In genomic region chr10:28681928-28682750, GRCh38 we compare ENCODE assay signal across 18 cellular contexts. TPM values are rescaled to one million over a fixed set of nuclear protein-coding genes. Genes with fewer than 3 reads are reported as not detected.
DNase-seq lines count a peak whose midpoint lies in the region; ATAC-seq, FAIRE-seq and TF ChIP-seq lines count a peak whose summit lies in the region.
"Had no signal": no experiment of that assay in that cellular context is flagged by ENCODE, and none has a peak within 500 bp of the region (broad histone marks: within the 10 kb centered on the region; RNA-seq: fewer than 3 reads in every experiment).

No MANE protein-coding gene starts in this region.

- DNase-seq in A549 (ENCODE audit: low read depth in 1 of 2, low spot score in 1 of 2) (no peak), mesendoderm (no peak), retina (no peak), OCI-M2 (lab: John Stamatoyannopoulos, UW; ENCODE audit: unreplicated experiment) (no peak), HK-2 (ENCODE audit: unreplicated experiment) (no peak)
- no peak for DNase-seq in activated CD4-positive, alpha-beta T cell treated with anti-CD3 and anti-CD28 coated beads for 48 hours
- DNase-seq: activated B cell treated with CpG ODN at 0.5 μM for 24 hours; activated naive CD8-positive, alpha-beta T cell treated with anti-CD3 and anti-CD28 coated beads, Interleukin-2, amount 10 ng/mL, durations not matched to agents 7 days and 5 days; KG1; NCI-H1105; stimulated activated CD4-positive, alpha-beta T cell treated with anti-CD3 and anti-CD28 coated beads, Interleukin-1b, Interleukin-23, amount 100 ng/mL, for 48 hours; SW 1271 had no signal

- H3K79me2 ChIP-seq in mesendoderm (ENCODE audit: control insufficient read depth, insufficient read depth, low read length) = peaks cover 59% of the 10 kb centered on the region

- H3K27ac ChIP-seq in A549 (no peak overlapping the region), HUES6 (ENCODE audit: low read depth, low read length) (no peak overlapping the region), mesendoderm (ENCODE audit: low read depth, low read length) (no peak overlapping the region)
- H3K27ac ChIP-seq: HL-60 had no signal

- H3K4ac ChIP-seq in mesendoderm (ENCODE audit: low read depth, low read length) = no peak overlapping the region

- peaks cover 63% of the 10 kb centered on the region for H3K4me1 Mint-ChIP-seq in brain

- peak overlapping the region; percentile 91 for H3K9ac ChIP-seq in HUES6 (ENCODE audit: low read length)
- peak overlapping the region; percentile 28 for H3K9ac ChIP-seq in mesendoderm (ENCODE audit: low read length)

- no peak overlapping the region for H3K23ac ChIP-seq in mesendoderm (ENCODE audit: low read length)

- no peak for TF ChIP-seq EP300 in A549 (IDR thresholded peaks at IDR 0.05)

- H3K9me3 Mint-ChIP-seq in brain = no peaks in the 10 kb centered on the region
- H3K9me3 Mint-ChIP-seq: activated B cell treated with CpG ODN at 0.5 μM for 24 hours; activated naive CD8-positive, alpha-beta T cell treated with anti-CD3 and anti-CD28 coated beads, Interleukin-2, amount 10 ng/mL, durations not matched to agents 7 days and 5 days had no signal

- no peak overlapping the region for H2BK15ac ChIP-seq in mesendoderm (replicated peaks; ENCODE audit: low read depth)

- H3K4me3 Mint-ChIP-seq in brain = peak overlapping the region in 4 of 5 experiments; percentile 34 to 96 (median 92)
- H3K4me3 Mint-ChIP-seq: activated B cell treated with CpG ODN at 0.5 μM for 24 hours; activated naive CD8-positive, alpha-beta T cell treated with anti-CD3 and anti-CD28 coated beads, Interleukin-2, amount 10 ng/mL, durations not matched to agents 7 days and 5 days had no signal

- peak overlapping the region; percentile 95; the same call in 2 of the 3 replicates for H3K4me2 ChIP-seq in A549
- H3K4me2 ChIP-seq in mesendoderm (ENCODE audit: low read length) = peak overlapping the region; percentile 41

- TF ChIP-seq POLR2A in A549 (IDR thresholded peaks at IDR 0.05; ENCODE audit: low read length) = no peak

- CTCF ChIA-PET in A549 (lab: Yijun Ruan, JAX) = interaction anchor here (1.2 to 4.9 kb wide), 7 partner anchors 8 to 622 kb away, joined by 3 to 27 read pairs (median 7); no protein-coding TSS in a partner anchor

- H3K27me3 ChIP-seq in HUES6 (ENCODE audit: control insufficient read depth, insufficient read depth, low read length) (no peaks in the 10 kb centered on the region), mesendoderm (ENCODE audit: insufficient read depth, low read length, poor library complexity) (no peaks in the 10 kb centered on the region)
- H3K27me3 ChIP-seq: breast epithelium had no signal

- POLR2A ChIA-PET in A549 (lab: Yijun Ruan, JAX) = interaction anchor here (0.6 to 1.2 kb wide), 2 partner anchors 205 to 257 kb away, joined by 3 to 4 read pairs; no protein-coding TSS in a partner anchor

- peaks cover 6% of the 10 kb centered on the region for H3K36me3 Mint-ChIP-seq in brain
- H3K36me3 Mint-ChIP-seq: activated naive CD8-positive, alpha-beta T cell treated with anti-CD3 and anti-CD28 coated beads, Interleukin-2, amount 10 ng/mL, durations not matched to agents 7 days and 5 days had no signal

- H3K36me3 ChIP-seq in HUES6 (ENCODE audit: control insufficient read depth, insufficient read depth, low read length) = peaks cover 57% of the 10 kb centered on the region
- H3K36me3 ChIP-seq in mesendoderm (ENCODE audit: control insufficient read depth, insufficient read depth, low read length) = peaks cover 14% of the 10 kb centered on the region
- H3K36me3 ChIP-seq: breast epithelium had no signal

- H2AK5ac ChIP-seq in mesendoderm (ENCODE audit: low read length) = no peak overlapping the region

- 90% methylated on average over 14 of the region's 14 CpGs for WGBS in A549 (ENCODE audit: missing lambda C conversion rate)
- WGBS in mesendoderm (ENCODE audit: extremely low coverage, insufficient coverage, low lambda C conversion rate) = no CpG with 5 or more reads among the region's 14 CpGs

- no peak overlapping the region for H4K5ac ChIP-seq in mesendoderm (ENCODE audit: low read length)

- ATAC-seq in A549 = no peak
- ATAC-seq: sciatic nerve had no signal

- H3K18ac ChIP-seq in mesendoderm (ENCODE audit: low read length) = no peak overlapping the region

- peak overlapping the region; percentile 32 for H3K56ac ChIP-seq in mesendoderm (ENCODE audit: low read length)

- H3K4me1 ChIP-seq in A549 (peaks cover 48% of the 10 kb centered on the region), HUES6 (ENCODE audit: control insufficient read depth, insufficient read depth, low read length) (peaks cover 36% of the 10 kb centered on the region), mesendoderm (ENCODE audit: control insufficient read depth, low read depth, low read length) (peaks cover 10% of the 10 kb centered on the region)
- H3K4me1 ChIP-seq: breast epithelium had no signal

- no peak overlapping the region for H2BK5ac ChIP-seq in mesendoderm (ENCODE audit: low read length)

- H3K79me1 ChIP-seq in mesendoderm (ENCODE audit: low read length) = no peaks in the 10 kb centered on the region

- H3K27ac Mint-ChIP-seq in brain = peak overlapping the region in 1 of 5 experiments; percentile 92
- H3K27ac Mint-ChIP-seq: activated B cell treated with CpG ODN at 0.5 μM for 24 hours; activated naive CD8-positive, alpha-beta T cell treated with anti-CD3 and anti-CD28 coated beads, Interleukin-2, amount 10 ng/mL, durations not matched to agents 7 days and 5 days had no signal

- H2BK120ac ChIP-seq in mesendoderm (ENCODE audit: low read depth, low read length) = no peak overlapping the region

- no peak overlapping the region for H4K8ac ChIP-seq in mesendoderm (ENCODE audit: low read depth, low read length)

- no peak overlapping the region for H3K4me3 ChIP-seq in A549
- H3K4me3 ChIP-seq in HUES6 (ENCODE audit: low read depth, low read length) = peak overlapping the region; percentile 100; the same call in 1 of the 2 replicates
- H3K4me3 ChIP-seq in mesendoderm (ENCODE audit: low read length) = peak overlapping the region; percentile 10

- TF ChIP-seq CTCF in A549 (IDR thresholded peaks at IDR 0.05) = no peak
- TF ChIP-seq CTCF in brain (conservative IDR thresholded peaks at IDR 0.05) = no peak

- FAIRE-seq in A549 (lab: Jason Lieb, UNC) = no peak
- FAIRE-seq: keratinocyte had no signal

- TF ChIP-seq RAD21 in A549 (conservative IDR thresholded peaks at IDR 0.05 in 1 of 2, IDR thresholded peaks at IDR 0.05 in 1 of 2) = no peak

- H3K27me3 Mint-ChIP-seq in brain = peaks cover 51% of the 10 kb centered on the region

- H3K9me3 ChIP-seq in A549 = no peaks in the 10 kb centered on the region
- no peaks in the 10 kb centered on the region for H3K9me3 ChIP-seq in HUES6 (ENCODE audit: control insufficient read depth, insufficient read depth, low read depth, low read length)
- H3K9me3 ChIP-seq: breast epithelium had no signal

TF ChIP-seq in A549, 52 proteins besides CTCF, POLR2A, EP300 and RAD21:
- no peak for TF ChIP-seq KDM5A (IDR thresholded peaks at IDR 0.05)
- no peak for TF ChIP-seq PBX3 (IDR thresholded peaks at IDR 0.05)
- TF ChIP-seq RCOR1 (IDR thresholded peaks at IDR 0.05; ENCODE audit: low read depth, low read length) = no peak
- TF ChIP-seq TP53 (CRISPR knock-in tag; IDR thresholded peaks at IDR 0.05) = no peak
- no peak for TF ChIP-seq PHF8 (IDR thresholded peaks at IDR 0.05; ENCODE audit: borderline replicate concordance, low read depth)
- TF ChIP-seq BCL3 (IDR thresholded peaks at IDR 0.05) = no peak
- no peak for TF ChIP-seq HOXB13 (CRISPR knock-in tag; IDR thresholded peaks at IDR 0.05; ENCODE audit: low read depth)
- no peak for TF ChIP-seq JUNB (IDR thresholded peaks at IDR 0.05)
- no peak for TF ChIP-seq CBX8 (IDR thresholded peaks at IDR 0.05)
- TF ChIP-seq MYC (IDR thresholded peaks at IDR 0.05; ENCODE audit: borderline replicate concordance, low read length) = no peak
- no peak for TF ChIP-seq FOSB (CRISPR knock-in tag; IDR thresholded peaks at IDR 0.05)
- TF ChIP-seq, protein P1, sequence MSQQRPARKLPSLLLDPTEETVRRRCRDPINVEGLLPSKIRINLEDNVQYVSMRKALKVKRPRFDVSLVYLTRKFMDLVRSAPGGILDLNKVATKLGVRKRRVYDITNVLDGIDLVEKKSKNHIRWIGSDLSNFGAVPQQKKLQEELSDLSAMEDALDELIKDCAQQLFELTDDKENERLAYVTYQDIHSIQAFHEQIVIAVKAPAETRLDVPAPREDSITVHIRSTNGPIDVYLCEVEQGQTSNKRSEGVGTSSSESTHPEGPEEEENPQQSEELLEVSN (IDR thresholded peaks at IDR 0.05; ENCODE audit: borderline replicate concordance, low read depth) = no peak
- no peak for TF ChIP-seq KDM1A (IDR thresholded peaks at IDR 0.05; ENCODE audit: low read depth)
- no peak for TF ChIP-seq RNF2 (IDR thresholded peaks at IDR 0.05; ENCODE audit: borderline replicate concordance, low read depth)
- TF ChIP-seq EHMT2 (IDR thresholded peaks at IDR 0.05; ENCODE audit: low read depth) = no peak
TF ChIP-seq in A549: peak in this region for 0.

RNA-seq across cellular contexts. Expression of gene BAMBI, which starts 4.8 kb away (rescaled TPM):
- 40.5 and 60.8 TPM in 2 replicates for polyA plus RNA-seq in A549 (2011; rRNA removed)
- polyA plus RNA-seq in A549 (2012; cell fraction: cytosol; rRNA removed) = 20.6 and 25.0 TPM in 2 replicates
- 24.3 and 33.2 TPM in 2 replicates for polyA plus RNA-seq in A549 (2012; cell fraction: nucleus; rRNA removed)
- 23.2 to 26.1 TPM (median 25.6 TPM) in 3 replicates for polyA plus RNA-seq in A549 (2017; fragmentation: RNase III; extraction: RNeasy Plus Mini Kit Qiagen cat#74134 plus additional on column Dnase treatment)
- polyA minus RNA-seq in A549 (2011; rRNA and poly(A)+ RNA removed) = 25.2 and 32.9 TPM in 2 replicates
- polyA plus RNA-seq in brain (ENCODE audit: insufficient read depth, low read depth, low replicate concordance) = 71.5 TPM
- 43.7 TPM for polyA plus RNA-seq in mesendoderm (2013, experiment 1 of 2)
- polyA plus RNA-seq in mesendoderm (2013, experiment 2 of 2) = 40.0 TPM
